ENCODE assay signal across 30 cellular contexts in the genomic region with DNA sequence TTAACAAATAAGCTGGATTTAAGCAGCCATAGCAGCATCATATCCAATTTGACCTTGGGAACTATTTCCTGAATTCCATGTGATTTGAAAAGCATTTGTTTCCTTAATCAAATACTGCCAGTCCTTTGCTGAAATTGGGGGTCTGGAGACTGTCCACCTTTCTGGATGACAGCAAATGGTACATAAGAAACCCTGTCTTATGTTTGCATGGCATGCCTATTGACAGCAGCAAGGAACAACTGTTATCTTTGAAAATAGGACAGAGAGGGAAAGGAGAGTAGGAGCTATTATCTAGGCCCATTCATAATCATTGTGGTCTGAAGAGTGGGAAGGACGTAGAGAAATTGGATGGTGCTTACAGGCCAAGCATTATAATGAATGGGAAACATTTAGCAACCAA.
"Had no signal": no experiment of that assay in that cellular context is flagged by ENCODE, and none has a peak within 500 bp of the region (broad histone marks: within the 10 kb centered on the region; RNA-seq: fewer than 3 reads in every experiment).

No MANE protein-coding gene starts in this region.

- H3K27me3 Mint-ChIP-seq: activated CD4-positive, alpha-beta memory T cell treated with anti-CD3 and anti-CD28 coated beads for 36 hours; activated CD4-positive, alpha-beta T cell treated with anti-CD3 and anti-CD28 coated beads for 36 hours; activated CD4-positive, alpha-beta T cell treated with anti-CD3 and anti-CD28 coated beads, Interleukin-2, amount 10 ng/mL, durations not matched to agents 24 days and 14 days; activated CD8-positive, alpha-beta memory T cell treated with anti-CD3 and anti-CD28 coated beads, Interleukin-2, amount 10 ng/mL, durations not matched to agents 7 days and 5 days; activated naive CD4-positive, alpha-beta T cell treated with anti-CD3 and anti-CD28 coated beads, Interleukin-2, amount 50 U/mL, for 24 hours; activated naive CD8-positive, alpha-beta T cell treated with anti-CD3 and anti-CD28 coated beads for 36 hours; activated naive CD8-positive, alpha-beta T cell treated with anti-CD3 and anti-CD28 coated beads, Interleukin-2, amount 50 U/mL, for 24 hours had no signal

- H3K4me1 ChIP-seq: adrenal gland, body of pancreas, colonic mucosa had no signal

- H3K36me3 Mint-ChIP-seq: activated CD4-positive, alpha-beta memory T cell treated with anti-CD3 and anti-CD28 coated beads for 36 hours; activated CD8-positive, alpha-beta memory T cell treated with anti-CD3 and anti-CD28 coated beads, Interleukin-2, amount 10 ng/mL, durations not matched to agents 7 days and 5 days; activated naive CD4-positive, alpha-beta T cell treated with anti-CD3 and anti-CD28 coated beads, Interleukin-2, amount 50 U/mL, for 24 hours; activated naive CD8-positive, alpha-beta T cell treated with anti-CD3 and anti-CD28 coated beads for 36 hours had no signal

- ATAC-seq: activated CD4-positive, alpha-beta T cell treated with anti-CD3 and anti-CD28 coated beads for 36 hours; activated CD8-positive, alpha-beta memory T cell treated with anti-CD3 and anti-CD28 coated beads, Interleukin-2, amount 10 ng/mL, durations not matched to agents 7 days and 5 days; activated CD8-positive, alpha-beta T cell treated with anti-CD3 and anti-CD28 coated beads, Interleukin-2, amount 10 ng/mL, durations not matched to agents 7 days and 5 days; activated naive CD8-positive, alpha-beta T cell treated with anti-CD3 and anti-CD28 coated beads, Interleukin-2, amount 50 U/mL, for 24 hours; body of pancreas; esophagus mucosa had no signal

- H3K27me3 ChIP-seq: adrenal gland, body of pancreas, colonic mucosa had no signal

- H3K9me3 Mint-ChIP-seq: endodermal cell had no signal

- H3K4me1 Mint-ChIP-seq: activated CD4-positive, alpha-beta T cell treated with anti-CD3 and anti-CD28 coated beads for 36 hours; activated CD4-positive, alpha-beta T cell treated with anti-CD3 and anti-CD28 coated beads, Interleukin-2, amount 10 ng/mL, durations not matched to agents 24 days and 14 days; activated CD8-positive, alpha-beta memory T cell treated with anti-CD3 and anti-CD28 coated beads, Interleukin-2, amount 10 ng/mL, durations not matched to agents 7 days and 5 days; activated naive CD4-positive, alpha-beta T cell treated with anti-CD3 and anti-CD28 coated beads, Interleukin-2, amount 50 U/mL, for 24 hours; activated naive CD8-positive, alpha-beta T cell treated with anti-CD3 and anti-CD28 coated beads for 36 hours; activated naive CD8-positive, alpha-beta T cell treated with anti-CD3 and anti-CD28 coated beads, Interleukin-2, amount 50 U/mL, for 24 hours had no signal

- H3K27ac ChIP-seq: adrenal gland, body of pancreas, colonic mucosa had no signal

- H3K27ac Mint-ChIP-seq: activated CD4-positive, alpha-beta memory T cell treated with anti-CD3 and anti-CD28 coated beads for 36 hours; activated CD4-positive, alpha-beta T cell treated with anti-CD3 and anti-CD28 coated beads for 36 hours; activated CD4-positive, alpha-beta T cell treated with anti-CD3 and anti-CD28 coated beads, Interleukin-2, amount 10 ng/mL, durations not matched to agents 24 days and 14 days; activated CD8-positive, alpha-beta memory T cell treated with anti-CD3 and anti-CD28 coated beads, Interleukin-2, amount 10 ng/mL, durations not matched to agents 7 days and 5 days; activated CD8-positive, alpha-beta T cell treated with anti-CD3 and anti-CD28 coated beads, Interleukin-2, amount 10 ng/mL, durations not matched to agents 7 days and 5 days; activated naive CD4-positive, alpha-beta T cell treated with anti-CD3 and anti-CD28 coated beads for 36 hours; activated naive CD4-positive, alpha-beta T cell treated with anti-CD3 and anti-CD28 coated beads, Interleukin-2, amount 50 U/mL, for 24 hours; activated naive CD8-positive, alpha-beta T cell treated with anti-CD3 and anti-CD28 coated beads for 36 hours; activated naive CD8-positive, alpha-beta T cell treated with anti-CD3 and anti-CD28 coated beads, Interleukin-2, amount 50 U/mL, for 24 hours; activated T-helper 1 cell treated with anti-CD3 and anti-CD28 coated beads, Interleukin-12 subunit alpha, Interleukin-12 subunit beta, Interleukin-2, Interleukin-4 antibody, amounts not matched to agents 30 ng/mL and 10 ng/mL and 1 ng/mL, durations not matched to agents 14 hours and 24 hours and 36 hours; activated T-helper 2 cell treated with anti-CD3 and anti-CD28 coated beads, Interferon-gamma antibody, Interleukin-2, Interleukin-4, amounts not matched to agents 10 μg/mL and 5 μg/mL and 100 μg/mL, durations not matched to agents 14 hours and 24 hours and 36 hours; endodermal cell had no signal

- H3K4me3 ChIP-seq: adrenal gland, body of pancreas, colonic mucosa had no signal

- H3K9me3 ChIP-seq: body of pancreas, colonic mucosa had no signal

- DNase-seq: activated CD4-positive, alpha-beta memory T cell treated with anti-CD3 and anti-CD28 coated beads for 36 hours; activated CD4-positive, alpha-beta T cell treated with anti-CD3 and anti-CD28 coated beads for 36 hours; activated CD4-positive, alpha-beta T cell treated with anti-CD3 and anti-CD28 coated beads, Interleukin-2, amount 10 ng/mL, durations not matched to agents 24 days and 14 days; activated CD4-positive, CD25-positive, alpha-beta regulatory T cell; activated CD4-positive, CD25-positive, alpha-beta regulatory T cell treated with anti-CD3 and anti-CD28 coated beads, Interleukin-2, amount 50 U/mL, for 72 hours; activated CD8-positive, alpha-beta memory T cell treated with anti-CD3 and anti-CD28 coated beads, Interleukin-2, amount 10 ng/mL, durations not matched to agents 7 days and 5 days; activated CD8-positive, alpha-beta memory T cell treated with anti-CD3 and anti-CD28 coated beads, Interleukin-2, amount 50 U/mL, for 4 hours; activated CD8-positive, alpha-beta T cell treated with anti-CD3 and anti-CD28 coated beads, Interleukin-2, amount 10 ng/mL, durations not matched to agents 7 days and 5 days; activated effector memory CD4-positive, alpha-beta T cell treated with anti-CD3 and anti-CD28 coated beads, Interleukin-2, amount 50 U/mL, for 16 hours; activated naive CD4-positive, alpha-beta T cell treated with anti-CD3 and anti-CD28 coated beads for 36 hours; activated naive CD8-positive, alpha-beta T cell treated with anti-CD3 and anti-CD28 coated beads for 36 hours; activated naive CD8-positive, alpha-beta T cell treated with anti-CD3 and anti-CD28 coated beads, Interleukin-2, amount 50 U/mL, for 24 hours; activated T-cell treated with anti-CD3 and anti-CD28 coated beads, Interleukin-2, amount 50 U/mL, for 1 hour; activated T-cell treated with anti-CD3 and anti-CD28 coated beads, Interleukin-2, amount 50 U/mL, for 48 hours; adrenal gland; amygdala; aorta; body of pancreas; central memory CD4-positive, alpha-beta T cell; cerebellar nuclear complex; colonic mucosa; effector memory CD4-positive, alpha-beta T cell; endodermal cell; foreskin fibroblast; head of caudate nucleus; T-helper 2 cell had no signal

- H3K4me3 Mint-ChIP-seq: activated CD4-positive, alpha-beta memory T cell treated with anti-CD3 and anti-CD28 coated beads for 36 hours; activated CD4-positive, alpha-beta T cell treated with anti-CD3 and anti-CD28 coated beads for 36 hours; activated CD4-positive, alpha-beta T cell treated with anti-CD3 and anti-CD28 coated beads, Interleukin-2, amount 10 ng/mL, durations not matched to agents 24 days and 14 days; activated CD8-positive, alpha-beta memory T cell treated with anti-CD3 and anti-CD28 coated beads, Interleukin-2, amount 10 ng/mL, durations not matched to agents 7 days and 5 days; activated CD8-positive, alpha-beta T cell treated with anti-CD3 and anti-CD28 coated beads, Interleukin-2, amount 10 ng/mL, durations not matched to agents 7 days and 5 days; activated naive CD4-positive, alpha-beta T cell treated with anti-CD3 and anti-CD28 coated beads for 36 hours; activated naive CD4-positive, alpha-beta T cell treated with anti-CD3 and anti-CD28 coated beads, Interleukin-2, amount 50 U/mL, for 24 hours; activated naive CD8-positive, alpha-beta T cell treated with anti-CD3 and anti-CD28 coated beads for 36 hours; activated naive CD8-positive, alpha-beta T cell treated with anti-CD3 and anti-CD28 coated beads, Interleukin-2, amount 50 U/mL, for 24 hours; activated T-helper 1 cell treated with anti-CD3 and anti-CD28 coated beads, Interleukin-12 subunit alpha, Interleukin-12 subunit beta, Interleukin-2, Interleukin-4 antibody, amounts not matched to agents 30 ng/mL and 10 ng/mL and 1 ng/mL, durations not matched to agents 14 hours and 24 hours and 36 hours; endodermal cell had no signal

- H3K36me3 ChIP-seq: adrenal gland, colonic mucosa had no signal
